ENCODE assay signal across 16 cellular contexts in the genomic region with DNA sequence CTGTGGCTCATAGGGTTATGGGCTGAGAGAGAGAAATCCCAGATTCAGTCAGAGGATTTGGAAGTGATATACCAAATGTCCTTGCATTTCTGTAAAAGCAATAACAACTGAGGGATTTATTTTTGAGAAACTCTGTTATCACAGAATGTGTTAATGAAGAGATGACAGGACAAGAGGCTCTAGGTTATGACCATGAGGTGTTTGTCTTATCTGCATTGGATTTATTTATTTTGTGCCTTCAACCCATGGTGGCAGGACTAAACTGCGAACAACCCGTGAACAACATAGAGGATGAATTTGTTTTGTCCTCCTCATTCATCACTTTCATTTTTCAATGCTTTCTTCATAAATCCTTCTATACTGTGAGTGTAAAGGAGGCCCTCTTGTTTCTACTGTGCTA.
DNase-seq lines count a peak whose midpoint lies in the region; ATAC-seq, FAIRE-seq and TF ChIP-seq lines count a peak whose summit lies in the region.
"Had no signal": no experiment of that assay in that cellular context is flagged by ENCODE, and none has a peak within 500 bp of the region (broad histone marks: within the 10 kb centered on the region; RNA-seq: fewer than 3 reads in every experiment).

No MANE protein-coding gene starts in this region.

- H3K27ac Mint-ChIP-seq in activated CD4-positive, alpha-beta T cell treated with anti-CD3 and anti-CD28 coated beads, Interleukin-2, amount 10 ng/mL, durations not matched to agents 7 days and 5 days = no peak overlapping the region
- H3K27ac Mint-ChIP-seq: B cell; CD4-positive, alpha-beta T cell; GM23338 had no signal

- H3K9me3 ChIP-seq in IMR-90 (ENCODE audit: control insufficient read depth, insufficient read depth, low read length) (no peaks in the 10 kb centered on the region), cardiac muscle cell (ENCODE audit: low read depth) (no peaks in the 10 kb centered on the region), right cardiac atrium (ENCODE audit: control insufficient read depth, low read length) (no peaks in the 10 kb centered on the region), uterus (no peaks in the 10 kb centered on the region), small intestine (ENCODE audit: control insufficient read depth, low read depth) (no peaks in the 10 kb centered on the region)

- ATAC-seq in IMR-90 (ENCODE audit: low read depth) (no peak), right cardiac atrium (peak; percentile 31 to 74)
- no peak for ATAC-seq in activated CD4-positive, CD25-positive, alpha-beta regulatory T cell treated with anti-CD3 and anti-CD28 coated beads, Interleukin-2, amount 50 U/mL, for 24 hours
- ATAC-seq: GM23338 had no signal

- no peak for TF ChIP-seq POLR2A in IMR-90 (IDR thresholded peaks at IDR 0.05; ENCODE audit: low read depth, low read length)
- TF ChIP-seq POLR2A in uterus (IDR thresholded peaks at IDR 0.05) = no peak

- no peaks in the 10 kb centered on the region for H4K20me1 ChIP-seq in IMR-90 (ENCODE audit: insufficient read depth, low read length)

- no peak overlapping the region; the same call in 1 of the 2 replicates for H3K4ac ChIP-seq in IMR-90 (ENCODE audit: low read depth, low read length)

- H4K91ac ChIP-seq in IMR-90 (ENCODE audit: insufficient read depth, low read depth, low read length) = no peak overlapping the region

- in situ Hi-C loops in IMR-90 (cut with MboI; ENCODE audit: low sequenced_read_pairs) = no loop called here

- peak overlapping the region; percentile 96 for H3K4me2 ChIP-seq in IMR-90 (ENCODE audit: low read depth, low read length)
- H3K4me2 ChIP-seq: GM23338 had no signal

- CTCF ChIA-PET in IMR-90 (lab: Yijun Ruan, JAX) = no interaction called here
- CTCF ChIA-PET in activated CD4-positive, alpha-beta T cell treated with anti-CD3 and anti-CD28 coated beads, Interleukin-2, amount 10 ng/mL, durations not matched to agents 7 days and 5 days (lab: Charles Lee) = no interaction called here

- H3K4me1 ChIP-seq in IMR-90 (ENCODE audit: control insufficient read depth, insufficient read depth, low read length) = peaks cover 6% of the 10 kb centered on the region; the same call in 1 of the 2 replicates
- H3K4me1 ChIP-seq in cardiac muscle cell (ENCODE audit: low read depth) = peaks cover 55% of the 10 kb centered on the region
- peaks cover 2% of the 10 kb centered on the region for H3K4me1 ChIP-seq in right cardiac atrium (ENCODE audit: control insufficient read depth, insufficient read depth, low read length)
- peaks cover 9 to 10% of the 10 kb centered on the region in 2 donors for H3K4me1 ChIP-seq in uterus
- peaks cover 0 to 2% of the 10 kb centered on the region in 2 donors for H3K4me1 ChIP-seq in small intestine (ENCODE audit: control insufficient read depth in 2 of 2, insufficient read depth in 1 of 2, low read depth in 1 of 2, low read length in 1 of 2)

- H2AK9ac ChIP-seq in IMR-90 (replicated peaks; ENCODE audit: low read depth, low read length, poor library complexity) = no peak overlapping the region

- no peaks in the 10 kb centered on the region for H3K36me3 Mint-ChIP-seq in activated CD4-positive, alpha-beta T cell treated with anti-CD3 and anti-CD28 coated beads, Interleukin-2, amount 10 ng/mL, durations not matched to agents 7 days and 5 days (ENCODE audit: low read depth)

- no peak overlapping the region for H3K27ac ChIP-seq in IMR-90 (ENCODE audit: insufficient read depth, low read length)
- H3K27ac ChIP-seq in cardiac muscle cell = peak overlapping the region; percentile 2
- H3K27ac ChIP-seq in right cardiac atrium (ENCODE audit: low read length) = no peak overlapping the region
- peak overlapping the region; percentile 5 to 15 for H3K27ac ChIP-seq in uterus
- H3K27ac ChIP-seq in small intestine (ENCODE audit: low read depth in 1 of 2, low read length in 1 of 2) = no peak overlapping the region

- peak overlapping the region; percentile 89; the same call in 1 of the 2 replicates for H3K18ac ChIP-seq in IMR-90 (ENCODE audit: low read depth, low read length)

- POLR2A ChIA-PET in IMR-90 (lab: Charles Lee; ENCODE audit: unreplicated experiment) = no interaction called here
- POLR2A ChIA-PET in activated CD4-positive, alpha-beta T cell treated with anti-CD3 and anti-CD28 coated beads, Interleukin-2, amount 10 ng/mL, durations not matched to agents 7 days and 5 days (lab: Charles Lee) = no interaction called here

- H3K4me3 ChIP-seq in IMR-90 (ENCODE audit: insufficient read depth, low read depth, low read length) (no peak overlapping the region), cardiac muscle cell (no peak overlapping the region), right cardiac atrium (ENCODE audit: low read length) (no peak overlapping the region), uterus (no peak overlapping the region), small intestine (ENCODE audit: low read depth in 1 of 2, low read length in 2 of 2) (no peak overlapping the region)
- H3K4me3 ChIP-seq: GM23338 had no signal

- peak overlapping the region; percentile 47 for H2BK5ac ChIP-seq in IMR-90 (ENCODE audit: low read depth, low read length, poor library complexity, severe bottlenecking)

- no CpG with 5 or more reads among the region's 2 CpGs for WGBS in IMR-90 (ENCODE audit: extremely low coverage in 2 of 2, insufficient read length in 1 of 2), 2 experiments
- 69% methylated on average over 2 of the region's 2 CpGs for WGBS in right cardiac atrium
- WGBS in small intestine, 3 donors = 85 to 90% (median 89%) methylated on average over 2 of the region's 2 CpGs

- no peak overlapping the region for H2AK5ac ChIP-seq in IMR-90 (ENCODE audit: low read depth, low read length)

- FAIRE-seq in small intestine (lab: Jason Lieb, UNC) = no peak
- FAIRE-seq: A204.1, GM18507 had no signal

- no peak for TF ChIP-seq RAD21 in IMR-90 (IDR thresholded peaks at IDR 0.05; ENCODE audit: low read length)

- no peak overlapping the region for H2BK20ac ChIP-seq in IMR-90 (ENCODE audit: low read depth, low read length)

- H3K9me1 ChIP-seq in IMR-90 (ENCODE audit: insufficient read depth, low read length) = no peaks in the 10 kb centered on the region

- no peaks in the 10 kb centered on the region for H3K79me1 ChIP-seq in IMR-90 (ENCODE audit: low read depth in 1 of 2, low read length in 2 of 2)

- no peak overlapping the region for H3K9ac ChIP-seq in IMR-90 (ENCODE audit: low read depth, low read length)

- H3K9me3 Mint-ChIP-seq in activated CD4-positive, alpha-beta T cell treated with anti-CD3 and anti-CD28 coated beads, Interleukin-2, amount 10 ng/mL, durations not matched to agents 7 days and 5 days = no peaks in the 10 kb centered on the region
- H3K9me3 Mint-ChIP-seq: CD4-positive, alpha-beta T cell; GM23338 had no signal

- H4K5ac ChIP-seq in IMR-90 (ENCODE audit: low read depth, low read length) = peak overlapping the region; percentile 46; the same call in 1 of the 2 replicates

- no peak overlapping the region for H3K56ac ChIP-seq in IMR-90 (ENCODE audit: extremely low read depth, insufficient read depth, low read length)

- dilution Hi-C loops in IMR-90 (cut with HindIII; ENCODE audit: low sequenced_read_pairs, unreplicated experiment) = no loop called here

- H3K14ac ChIP-seq in IMR-90 (replicated peaks; ENCODE audit: low read depth, low read length) = no peak overlapping the region

- no peak overlapping the region; the same call in 2 of the 3 replicates for H2BK15ac ChIP-seq in IMR-90 (ENCODE audit: low read depth, low read length)

- no peak overlapping the region for H3K4me3 Mint-ChIP-seq in activated CD4-positive, alpha-beta T cell treated with anti-CD3 and anti-CD28 coated beads, Interleukin-2, amount 10 ng/mL, durations not matched to agents 7 days and 5 days
- H3K4me3 Mint-ChIP-seq: B cell; CD4-positive, alpha-beta T cell; GM23338 had no signal

- BruUV-seq in IMR-90 (replicated peaks; lab: Mats Ljungman, UMichigan) = no TSS peak

- H4K8ac ChIP-seq in IMR-90 (ENCODE audit: low read depth in 2 of 2, low read length in 2 of 2) = no peak overlapping the region; a peak in 1 of 4 replicates

- H3K36me3 ChIP-seq in IMR-90 (ENCODE audit: control insufficient read depth, insufficient read depth, low read length) = no peaks in the 10 kb centered on the region
- no peaks in the 10 kb centered on the region for H3K36me3 ChIP-seq in cardiac muscle cell
- H3K36me3 ChIP-seq in uterus = no peaks in the 10 kb centered on the region
- no peaks in the 10 kb centered on the region for H3K36me3 ChIP-seq in small intestine (ENCODE audit: control insufficient read depth in 2 of 2, insufficient read depth in 2 of 2, low read length in 2 of 2)

- no peak overlapping the region for H3K23ac ChIP-seq in IMR-90 (ENCODE audit: low read depth, low read length)

- DNase-seq in IMR-90 (no peak), cardiac muscle cell (ENCODE audit: low read depth in 1 of 2, low spot score in 1 of 2) (no peak), right cardiac atrium (no peak), uterus (no peak), small intestine (no peak)
- no peak for DNase-seq in activated CD4-positive, alpha-beta T cell treated with anti-CD3 and anti-CD28 coated beads, Interleukin-2, amount 10 ng/mL, durations not matched to agents 7 days and 5 days
- DNase-seq: C1 segment of cervical spinal cord; Calu3; CD4-positive, alpha-beta T cell; DMS 273 treated with DMSO at 0.1 percent for 48 hours; H7 had no signal

- H3K27me3 Mint-ChIP-seq in activated CD4-positive, alpha-beta T cell treated with anti-CD3 and anti-CD28 coated beads, Interleukin-2, amount 10 ng/mL, durations not matched to agents 7 days and 5 days = no peaks in the 10 kb centered on the region
- H3K27me3 Mint-ChIP-seq: B cell; CD4-positive, alpha-beta T cell had no signal

- no peaks in the 10 kb centered on the region for H3K27me3 ChIP-seq in IMR-90 (ENCODE audit: control insufficient read depth, insufficient read depth, low read length)
- no peaks in the 10 kb centered on the region for H3K27me3 ChIP-seq in cardiac muscle cell
- no peaks in the 10 kb centered on the region for H3K27me3 ChIP-seq in right cardiac atrium (ENCODE audit: control insufficient read depth, insufficient read depth)
- no peaks in the 10 kb centered on the region for H3K27me3 ChIP-seq in uterus
- no peaks in the 10 kb centered on the region for H3K27me3 ChIP-seq in small intestine (ENCODE audit: control insufficient read depth in 2 of 2, insufficient read depth in 2 of 2, low read length in 2 of 2)

- no peak for TF ChIP-seq CTCF in IMR-90 (conservative IDR thresholded peaks at IDR 0.05; ENCODE audit: low read depth, low read length)
- no peak for TF ChIP-seq CTCF in cardiac muscle cell (IDR thresholded peaks at IDR 0.05; ENCODE audit: low read depth, low read length)
- no peak for TF ChIP-seq CTCF in uterus (IDR thresholded peaks at IDR 0.05)

- no peak overlapping the region for H2AFZ ChIP-seq in IMR-90 (replicated peaks; ENCODE audit: low read length, poor library complexity)
- H2AFZ ChIP-seq: GM23338 had no signal

- H2BK120ac ChIP-seq in IMR-90 (ENCODE audit: low read depth, low read length) = 0 out of 2 replicates have a peak overlapping the region, but pooled peaks have one; percentile 3

- intact Hi-C loops in IMR-90 (cut with micrococcal nuclease) (loop anchor here (10.0 kb wide), 1 partner anchor 148 kb away; no protein-coding TSS in a partner anchor), right cardiac atrium (cut with DNase I) (no loop called here), uterus (cut with DNase I; ENCODE audit: low total_unique reads) (no loop called here)

- no peaks in the 10 kb centered on the region for H3K4me1 Mint-ChIP-seq in activated CD4-positive, alpha-beta T cell treated with anti-CD3 and anti-CD28 coated beads, Interleukin-2, amount 10 ng/mL, durations not matched to agents 7 days and 5 days
- H3K4me1 Mint-ChIP-seq: B cell had no signal

Comparison
In these comparisons a context has a peak if more than half of its experiments do, and no peak if none do; other contexts are left out.
1. H3K27ac ChIP-seq: peak in cardiac muscle cell (single experiment) and uterus (2 of 2); none in IMR-90 (single experiment), right cardiac atrium (single experiment) and small intestine (0 of 2).
2. ATAC-seq: peak in right cardiac atrium (2 of 2); none in IMR-90 (single experiment) and activated CD4-positive, CD25-positive, alpha-beta regulatory T cell treated with anti-CD3 and anti-CD28 coated beads, Interleukin-2, amount 50 U/mL, for 24 hours (0 of 2).